In the genomic region with DNA sequence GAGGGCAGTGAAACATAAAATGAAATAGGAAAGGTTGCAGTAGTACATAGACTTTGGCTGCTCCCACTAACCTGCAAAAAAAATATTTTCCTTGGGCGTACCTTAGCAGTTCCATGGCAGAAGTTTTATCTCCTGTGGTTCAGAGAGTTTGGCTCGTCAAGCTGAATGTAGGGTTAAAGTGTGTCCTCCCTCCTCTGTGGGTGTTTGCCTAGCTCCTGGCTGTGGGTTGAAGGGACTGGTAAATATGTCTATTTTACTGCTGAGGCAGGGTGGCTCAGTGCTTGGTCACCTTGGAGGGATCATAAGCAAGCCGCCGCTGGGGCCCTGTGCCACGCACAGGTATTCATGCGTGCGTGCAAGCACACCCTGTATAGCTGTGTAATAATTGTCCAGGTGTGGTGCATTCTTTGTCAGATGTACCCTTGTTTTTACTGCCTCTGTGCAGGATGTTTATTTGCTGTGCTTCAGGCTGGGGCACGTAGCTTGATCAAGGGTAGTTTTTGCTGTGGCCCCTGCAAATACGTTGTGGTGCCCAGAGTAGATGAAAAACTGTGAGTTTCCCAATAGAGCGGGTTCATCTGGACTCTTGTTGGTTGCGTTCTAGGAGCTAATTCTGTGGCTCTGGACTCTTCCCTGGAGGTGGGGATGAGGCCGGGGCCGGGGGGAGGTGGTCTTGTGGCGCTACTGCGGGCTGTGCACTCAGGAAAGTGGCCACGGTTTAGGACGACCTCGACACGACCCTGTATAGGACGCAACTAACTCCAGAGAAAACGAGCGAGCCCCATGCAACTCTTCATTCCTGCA, we compare ENCODE assay signal across 2 cellular contexts.
TF ChIP-seq lines count a peak whose summit lies in the region.

No MANE protein-coding gene starts in this region.

TF ChIP-seq in SK-N-SH, 30 proteins besides CTCF, POLR2A, EP300 and RAD21 (continued from another document):
- TF ChIP-seq PBX3 (IDR thresholded peaks at IDR 0.05) (no peak), FOXM1 (IDR thresholded peaks at IDR 0.05; ENCODE audit: low read depth) (no peak), TAF1 (IDR thresholded peaks at IDR 0.05; ENCODE audit: borderline replicate concordance, low read depth, low read length) (no peak)
- TF ChIP-seq, protein P1, sequence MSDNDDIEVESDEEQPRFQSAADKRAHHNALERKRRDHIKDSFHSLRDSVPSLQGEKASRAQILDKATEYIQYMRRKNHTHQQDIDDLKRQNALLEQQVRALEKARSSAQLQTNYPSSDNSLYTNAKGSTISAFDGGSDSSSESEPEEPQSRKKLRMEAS (IDR thresholded peaks at IDR 0.05; ENCODE audit: low read depth): no peak

TF ChIP-seq in SK-N-SH treated with all-trans-retinoic acid at 6 μM for 48 hours, 23 proteins besides CTCF, POLR2A, EP300 and RAD21 (continued from another document):
- TF ChIP-seq ZFP3 (CRISPR knock-in tag; IDR thresholded peaks at IDR 0.05) (no peak), GLIS3 (CRISPR knock-in tag; IDR thresholded peaks at IDR 0.05) (no peak), ZFP30 (CRISPR knock-in tag; IDR thresholded peaks at IDR 0.05) (no peak), OSR1 (CRISPR knock-in tag; IDR thresholded peaks at IDR 0.05) (no peak), POU6F1 (CRISPR knock-in tag; IDR thresholded peaks at IDR 0.05; ENCODE audit: borderline replicate concordance, low read depth) (no peak), TOX (CRISPR knock-in tag; IDR thresholded peaks at IDR 0.05; ENCODE audit: borderline replicate concordance) (no peak), CSRNP3 (CRISPR knock-in tag; IDR thresholded peaks at IDR 0.05) (no peak), PPARA (CRISPR knock-in tag; IDR thresholded peaks at IDR 0.05; ENCODE audit: borderline replicate concordance) (no peak), ARNTL (CRISPR knock-in tag; IDR thresholded peaks at IDR 0.05; ENCODE audit: borderline replicate concordance, low read depth) (no peak), BACH2 (CRISPR knock-in tag; IDR thresholded peaks at IDR 0.05; ENCODE audit: borderline replicate concordance) (no peak)
- TF ChIP-seq, protein P2, sequence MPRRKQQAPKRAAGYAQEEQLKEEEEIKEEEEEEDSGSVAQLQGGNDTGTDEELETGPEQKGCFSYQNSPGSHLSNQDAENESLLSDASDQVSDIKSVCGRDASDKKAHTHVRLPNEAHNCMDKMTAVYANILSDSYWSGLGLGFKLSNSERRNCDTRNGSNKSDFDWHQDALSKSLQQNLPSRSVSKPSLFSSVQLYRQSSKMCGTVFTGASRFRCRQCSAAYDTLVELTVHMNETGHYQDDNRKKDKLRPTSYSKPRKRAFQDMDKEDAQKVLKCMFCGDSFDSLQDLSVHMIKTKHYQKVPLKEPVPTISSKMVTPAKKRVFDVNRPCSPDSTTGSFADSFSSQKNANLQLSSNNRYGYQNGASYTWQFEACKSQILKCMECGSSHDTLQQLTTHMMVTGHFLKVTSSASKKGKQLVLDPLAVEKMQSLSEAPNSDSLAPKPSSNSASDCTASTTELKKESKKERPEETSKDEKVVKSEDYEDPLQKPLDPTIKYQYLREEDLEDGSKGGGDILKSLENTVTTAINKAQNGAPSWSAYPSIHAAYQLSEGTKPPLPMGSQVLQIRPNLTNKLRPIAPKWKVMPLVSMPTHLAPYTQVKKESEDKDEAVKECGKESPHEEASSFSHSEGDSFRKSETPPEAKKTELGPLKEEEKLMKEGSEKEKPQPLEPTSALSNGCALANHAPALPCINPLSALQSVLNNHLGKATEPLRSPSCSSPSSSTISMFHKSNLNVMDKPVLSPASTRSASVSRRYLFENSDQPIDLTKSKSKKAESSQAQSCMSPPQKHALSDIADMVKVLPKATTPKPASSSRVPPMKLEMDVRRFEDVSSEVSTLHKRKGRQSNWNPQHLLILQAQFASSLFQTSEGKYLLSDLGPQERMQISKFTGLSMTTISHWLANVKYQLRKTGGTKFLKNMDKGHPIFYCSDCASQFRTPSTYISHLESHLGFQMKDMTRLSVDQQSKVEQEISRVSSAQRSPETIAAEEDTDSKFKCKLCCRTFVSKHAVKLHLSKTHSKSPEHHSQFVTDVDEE (CRISPR knock-in tag; IDR thresholded peaks at IDR 0.05): no peak
